Comparison of ENCODE assay signal across 12 cellular contexts in genomic region chr13:30619731-30620130, GRCh38. TPM values are rescaled to one million over a fixed set of nuclear protein-coding genes. Genes with fewer than 3 reads are reported as not detected.
DNase-seq lines count a peak whose midpoint lies in the region; ATAC-seq and TF ChIP-seq lines count a peak whose summit lies in the region.
"Had no signal": no experiment of that assay in that cellular context is flagged by ENCODE, and none has a peak within 500 bp of the region (broad histone marks: within the 10 kb centered on the region; RNA-seq: fewer than 3 reads in every experiment).

No MANE protein-coding gene starts in this region.

- peaks cover 18% of the 10 kb centered on the region for H3K36me3 Mint-ChIP-seq in activated CD4-positive, alpha-beta memory T cell treated with anti-CD3 and anti-CD28 coated beads for 36 hours
- H3K36me3 Mint-ChIP-seq in activated CD4-positive, alpha-beta memory T cell treated with anti-CD3 and anti-CD28 coated beads, Interleukin-2, amount 10 ng/mL, durations not matched to agents 7 days and 5 days (ENCODE audit: low read depth): peaks cover 32% of the 10 kb centered on the region
- peaks cover 5% of the 10 kb centered on the region for H3K36me3 Mint-ChIP-seq in glutamatergic neuron (ENCODE audit: unreplicated experiment)
- H3K36me3 Mint-ChIP-seq: natural killer cell had no signal

- no peaks in the 10 kb centered on the region for H3K9me3 Mint-ChIP-seq in activated CD4-positive, alpha-beta memory T cell treated with anti-CD3 and anti-CD28 coated beads for 36 hours
- no peaks in the 10 kb centered on the region for H3K9me3 Mint-ChIP-seq in activated CD4-positive, alpha-beta memory T cell treated with anti-CD3 and anti-CD28 coated beads, Interleukin-2, amount 10 ng/mL, durations not matched to agents 7 days and 5 days
- peaks cover 10% of the 10 kb centered on the region for H3K9me3 Mint-ChIP-seq in glutamatergic neuron (ENCODE audit: unreplicated experiment)
- H3K9me3 Mint-ChIP-seq: natural killer cell had no signal

- H3K27ac ChIP-seq in Panc1 (ENCODE audit: low read length): peak overlapping the region; percentile 97
- no peak overlapping the region for H3K27ac ChIP-seq in suprapubic skin
- H3K27ac ChIP-seq: C4-2B, epithelial cell of prostate had no signal

- 68% methylated on average over 5 of the region's 5 CpGs for WGBS in suprapubic skin

- H3K4me3 Mint-ChIP-seq in activated CD4-positive, alpha-beta memory T cell treated with anti-CD3 and anti-CD28 coated beads for 36 hours: peak overlapping the region; percentile 33
- no peak overlapping the region for H3K4me3 Mint-ChIP-seq in activated CD4-positive, alpha-beta memory T cell treated with anti-CD3 and anti-CD28 coated beads, Interleukin-2, amount 10 ng/mL, durations not matched to agents 7 days and 5 days
- no peak overlapping the region for H3K4me3 Mint-ChIP-seq in glutamatergic neuron (ENCODE audit: unreplicated experiment)

- H3K4me1 ChIP-seq in Panc1 (ENCODE audit: control insufficient read depth, insufficient read depth, low read length) (peaks cover 13% of the 10 kb centered on the region), suprapubic skin (peaks cover 38% of the 10 kb centered on the region)

- CTCF ChIA-PET in activated CD4-positive, alpha-beta memory T cell treated with anti-CD3 and anti-CD28 coated beads for 36 hours (lab: Charles Lee): no interaction called here
- CTCF ChIA-PET in activated CD4-positive, alpha-beta memory T cell treated with anti-CD3 and anti-CD28 coated beads, Interleukin-2, amount 10 ng/mL, durations not matched to agents 7 days and 5 days (lab: Charles Lee): no interaction called here
- CTCF ChIA-PET in Panc1 (lab: Charles Lee): no interaction called here

- H3K4me1 Mint-ChIP-seq in activated CD4-positive, alpha-beta memory T cell treated with anti-CD3 and anti-CD28 coated beads for 36 hours (ENCODE audit: low read depth): peaks cover 26% of the 10 kb centered on the region
- H3K4me1 Mint-ChIP-seq in activated CD4-positive, alpha-beta memory T cell treated with anti-CD3 and anti-CD28 coated beads, Interleukin-2, amount 10 ng/mL, durations not matched to agents 7 days and 5 days: peaks cover 28% of the 10 kb centered on the region
- H3K4me1 Mint-ChIP-seq in glutamatergic neuron (ENCODE audit: low read depth, unreplicated experiment): peaks cover 21% of the 10 kb centered on the region

- no peak for DNase-seq in activated CD4-positive, alpha-beta memory T cell treated with anti-CD3 and anti-CD28 coated beads for 36 hours
- no peak for DNase-seq in activated CD4-positive, alpha-beta memory T cell treated with anti-CD3 and anti-CD28 coated beads, Interleukin-2, amount 10 ng/mL, durations not matched to agents 7 days and 5 days
- no peak for DNase-seq in Panc1 (ENCODE audit: low read depth, low spot score)
- no peak for DNase-seq in glutamatergic neuron
- no peak for DNase-seq in suprapubic skin (ENCODE audit: low spot score in 2 of 2)
- no peak for DNase-seq in DMS79 (lab: John Stamatoyannopoulos, UW)
- no peak for DNase-seq in T-helper 9 cell
- no peak for DNase-seq in stimulated activated CD4-positive, alpha-beta T cell treated with anti-CD3 and anti-CD28 coated beads, Interleukin-15, amount 100 ng/mL, for 24 hours
- DNase-seq: natural killer cell, NCI-H2171 had no signal

- peak overlapping the region; percentile 83 to 94 for H3K4me3 ChIP-seq in Panc1 (ENCODE audit: low read depth in 2 of 2, low read length in 2 of 2)
- H3K4me3 ChIP-seq in suprapubic skin: peak overlapping the region; percentile 89

- POLR2A ChIA-PET in activated CD4-positive, alpha-beta memory T cell treated with anti-CD3 and anti-CD28 coated beads for 36 hours (lab: Charles Lee): no interaction called here
- POLR2A ChIA-PET in activated CD4-positive, alpha-beta memory T cell treated with anti-CD3 and anti-CD28 coated beads, Interleukin-2, amount 10 ng/mL, durations not matched to agents 7 days and 5 days (lab: Charles Lee): interaction anchor here (1.4 kb wide), 1 partner anchor 48 kb away, joined by 5 read pairs; no protein-coding TSS in a partner anchor
- POLR2A ChIA-PET in Panc1 (lab: Charles Lee): no interaction called here

- intact Hi-C loops in activated CD4-positive, alpha-beta memory T cell treated with anti-CD3 and anti-CD28 coated beads for 36 hours (cut with micrococcal nuclease): loop anchor here (5.0 kb wide), 2 partner anchors 53 to 1808 kb away; partner anchors contain the start of gene N4BP2L1
- intact Hi-C loops in Panc1 (cut with micrococcal nuclease; ENCODE audit: unreplicated experiment): loop anchor here (10.0 kb wide), 1 partner anchor 155 kb away; the partner anchor contains the start of gene HMGB1

- H3K27ac Mint-ChIP-seq in activated CD4-positive, alpha-beta memory T cell treated with anti-CD3 and anti-CD28 coated beads for 36 hours: no peak overlapping the region
- H3K27ac Mint-ChIP-seq in activated CD4-positive, alpha-beta memory T cell treated with anti-CD3 and anti-CD28 coated beads, Interleukin-2, amount 10 ng/mL, durations not matched to agents 7 days and 5 days: no peak overlapping the region
- peak overlapping the region; percentile 81 for H3K27ac Mint-ChIP-seq in glutamatergic neuron (ENCODE audit: unreplicated experiment)
- H3K27ac Mint-ChIP-seq: natural killer cell had no signal

- H3K27me3 ChIP-seq in Panc1 (ENCODE audit: control insufficient read depth, insufficient read depth, low read length) (no peaks in the 10 kb centered on the region), suprapubic skin (no peaks in the 10 kb centered on the region)

- ATAC-seq in Panc1: no peak
- ATAC-seq: natural killer cell had no signal

- BruUV-seq in Panc1 (replicated peaks; lab: Mats Ljungman, UMichigan): no TSS peak

- in situ Hi-C loops in Panc1 (cut with HindIII; ENCODE audit: low pct_unique_long_range_greater_than_20kb, low sequenced_read_pairs): no loop called here

- no peak for TF ChIP-seq EP300 in suprapubic skin (IDR thresholded peaks at IDR 0.05)

- no peak for TF ChIP-seq CTCF in Panc1 (IDR thresholded peaks at IDR 0.05)
- TF ChIP-seq CTCF in glutamatergic neuron (IDR thresholded peaks at IDR 0.05; ENCODE audit: partially characterized antibody, unreplicated experiment): no peak
- no peak for TF ChIP-seq CTCF in suprapubic skin (IDR thresholded peaks at IDR 0.05)

- no peaks in the 10 kb centered on the region for H3K27me3 Mint-ChIP-seq in activated CD4-positive, alpha-beta memory T cell treated with anti-CD3 and anti-CD28 coated beads for 36 hours
- H3K27me3 Mint-ChIP-seq in activated CD4-positive, alpha-beta memory T cell treated with anti-CD3 and anti-CD28 coated beads, Interleukin-2, amount 10 ng/mL, durations not matched to agents 7 days and 5 days: no peaks in the 10 kb centered on the region
- H3K27me3 Mint-ChIP-seq in glutamatergic neuron (ENCODE audit: unreplicated experiment): peaks cover 7% of the 10 kb centered on the region

- H3K9me3 ChIP-seq in Panc1 (ENCODE audit: control insufficient read depth, insufficient read depth, low read depth, low read length) (no peaks in the 10 kb centered on the region), suprapubic skin (no peaks in the 10 kb centered on the region)

- no peak for TF ChIP-seq POLR2A in suprapubic skin (IDR thresholded peaks at IDR 0.05)

- H3K36me3 ChIP-seq in Panc1 (ENCODE audit: control insufficient read depth, insufficient read depth, low read length) (peaks cover 19% of the 10 kb centered on the region), suprapubic skin (peaks cover 18% of the 10 kb centered on the region)

RNA-seq across cellular contexts. Expression of gene USPL1, which starts 2.0 kb away (rescaled TPM):
- 10 to 100 TPM; 13.3 to 13.8 TPM for total RNA-seq in activated CD4-positive, alpha-beta memory T cell treated with anti-CD3 and anti-CD28 coated beads for 36 hours
- 10 to 100 TPM; 19.7 to 21.8 TPM for total RNA-seq in activated CD4-positive, alpha-beta memory T cell treated with anti-CD3 and anti-CD28 coated beads, Interleukin-2, amount 10 ng/mL, durations not matched to agents 7 days and 5 days
- 19.5 TPM for total RNA-seq in Panc1 (2021; ENCODE audit: unreplicated experiment)
- polyA plus RNA-seq in Panc1 (2012; ENCODE audit: insufficient read length): 10.7 TPM
- total RNA-seq in glutamatergic neuron (ENCODE audit: unreplicated experiment): 101 TPM
- 10 to 100 TPM; 14.4 to 28.4 (median 21.8) TPM for total RNA-seq in suprapubic skin
